ENCODE assay signal across 9 cellular contexts in genomic region chr7:41933427-41933826, GRCh38.
"Had no signal": no experiment of that assay in that cellular context is flagged by ENCODE, and none has a peak within 500 bp of the region (broad histone marks: within the 10 kb centered on the region; RNA-seq: fewer than 3 reads in every experiment).

No MANE protein-coding gene starts in this region.

- H3K9me3 ChIP-seq: HAP-1 had no signal

- H3K4me1 ChIP-seq: HAP-1 had no signal

- H3K27ac Mint-ChIP-seq: HFFc6 had no signal

- H3K4me3 Mint-ChIP-seq: HFFc6 had no signal

- H3K27ac ChIP-seq: GM23248 had no signal

- H3K9me3 Mint-ChIP-seq: HFFc6 had no signal

- DNase-seq: GM23248, GOT3, H7, HFFc6, IMR-90, KG1 had no signal

- ATAC-seq: HCT116, K562 had no signal

- H3K4me3 ChIP-seq: GM23248, HAP-1, K562 had no signal

- H3K36me3 ChIP-seq: HAP-1 had no signal
